In the genomic region with DNA sequence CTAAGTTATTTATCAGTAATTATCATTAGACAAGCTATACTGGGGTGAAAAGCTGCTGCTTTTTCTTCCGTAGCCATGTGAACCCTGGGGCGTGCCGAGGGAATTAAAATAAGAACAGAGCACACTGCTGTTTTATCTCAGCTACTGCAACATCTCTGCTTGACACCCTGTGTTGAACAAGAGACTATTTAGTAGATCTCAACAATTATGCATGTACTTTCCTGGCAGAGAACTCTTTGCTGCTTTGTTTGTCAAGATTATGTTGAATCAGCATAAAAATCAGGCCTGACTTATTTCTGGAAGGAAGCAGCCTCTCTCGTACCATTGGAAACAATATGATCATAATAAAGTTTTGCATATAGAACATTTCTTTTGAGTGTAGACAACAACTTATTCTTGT, we compare ENCODE assay signal across 21 cellular contexts.
DNase-seq lines count a peak whose midpoint lies in the region; ATAC-seq, FAIRE-seq and TF ChIP-seq lines count a peak whose summit lies in the region.
"Had no signal": no experiment of that assay in that cellular context is flagged by ENCODE, and none has a peak within 500 bp of the region (broad histone marks: within the 10 kb centered on the region; RNA-seq: fewer than 3 reads in every experiment).

No MANE protein-coding gene starts in this region.

- POLR2A ChIA-PET in A549 (lab: Yijun Ruan, JAX) = no interaction called here

- ATAC-seq in A549 (no peak), HG02884 (IDR thresholded peaks at IDR 0.05; ENCODE audit: unreplicated experiment) (no peak)
- ATAC-seq: activated CD4-positive, CD25-positive, alpha-beta regulatory T cell treated with anti-CD3 and anti-CD28 coated beads, Interleukin-2, amount 50 U/mL, for 24 hours; activated CD8-positive, alpha-beta memory T cell treated with anti-CD3 and anti-CD28 coated beads, Interleukin-2, amount 10 ng/mL, durations not matched to agents 7 days and 5 days; gastrocnemius medialis; mucosa of descending colon; T-helper 17 cell had no signal

- peaks cover 16% of the 10 kb centered on the region for H3K9me3 Mint-ChIP-seq in neural progenitor cell
- H3K9me3 Mint-ChIP-seq in T-helper 2 cell treated with Interferon-gamma antibody and Interleukin-4, amounts not matched to agents 5 μg/mL and 100 μg/mL, for 36 hours = peaks cover 18% of the 10 kb centered on the region

- H4K20me1 ChIP-seq in neural progenitor cell (ENCODE audit: low read depth) = no peaks in the 10 kb centered on the region

- CTCF ChIA-PET in A549 (lab: Yijun Ruan, JAX) = no interaction called here

- TF ChIP-seq EP300 in A549 (IDR thresholded peaks at IDR 0.05) = no peak

- H3K4me2 ChIP-seq in A549 (no peak overlapping the region), neural progenitor cell (peak overlapping the region; percentile 61)

- peak overlapping the region; percentile 38 for H3K27ac Mint-ChIP-seq in neural progenitor cell
- no peak overlapping the region for H3K27ac Mint-ChIP-seq in T-helper 2 cell treated with Interferon-gamma antibody and Interleukin-4, amounts not matched to agents 5 μg/mL and 100 μg/mL, for 36 hours
- H3K27ac Mint-ChIP-seq: activated CD8-positive, alpha-beta memory T cell treated with anti-CD3 and anti-CD28 coated beads, Interleukin-2, amount 10 ng/mL, durations not matched to agents 7 days and 5 days; T-helper 17 cell had no signal

- DNase-seq in A549 (ENCODE audit: low read depth in 1 of 2, low spot score in 1 of 2) = no peak
- peak; percentile 34 for DNase-seq in NCI-H1048 (lab: John Stamatoyannopoulos, UW)
- peak; percentile 90 for DNase-seq in globus pallidus (ENCODE audit: low spot score)
- peak; percentile 37 for DNase-seq in neural progenitor cell (ENCODE audit: low spot score)
- no peak for DNase-seq in G401 (ENCODE audit: low spot score)
- no peak for DNase-seq in NCI-H1092 (lab: John Stamatoyannopoulos, UW)
- DNase-seq in T-helper 2 cell treated with Interferon-gamma antibody and Interleukin-4, amounts not matched to agents 5 μg/mL and 100 μg/mL, for 36 hours (ENCODE audit: low spot score) = no peak
- DNase-seq: activated CD8-positive, alpha-beta memory T cell treated with anti-CD3 and anti-CD28 coated beads, Interleukin-2, amount 10 ng/mL, durations not matched to agents 7 days and 5 days; activated effector memory CD4-positive, alpha-beta T cell treated with Interleukin-2 at 50 U/mL for 16 hours; colonic mucosa; gastrocnemius medialis; islet precursor cell; mucosa of descending colon; NCI-H774; ovary; RPMI8226; stimulated activated naive CD4-positive, alpha-beta T cell treated with Interleukin-2 at 50 U/mL for 16 hours; T-helper 17 cell; uterus had no signal

- TF ChIP-seq RAD21 in A549 (conservative IDR thresholded peaks at IDR 0.05 in 1 of 2, IDR thresholded peaks at IDR 0.05 in 1 of 2) = no peak

- H3K9ac ChIP-seq in neural progenitor cell = no peak overlapping the region

- peak overlapping the region; percentile 70 for H2AFZ ChIP-seq in neural progenitor cell (replicated peaks)

- no peaks in the 10 kb centered on the region for H3K27me3 ChIP-seq in neural progenitor cell
- H3K27me3 ChIP-seq: colonic mucosa, gastrocnemius medialis, ovary, uterus had no signal

- peaks cover 2% of the 10 kb centered on the region for H3K36me3 Mint-ChIP-seq in neural progenitor cell
- H3K36me3 Mint-ChIP-seq in T-helper 2 cell treated with Interferon-gamma antibody and Interleukin-4, amounts not matched to agents 5 μg/mL and 100 μg/mL, for 36 hours (ENCODE audit: low read depth) = no peaks in the 10 kb centered on the region
- H3K36me3 Mint-ChIP-seq: activated CD8-positive, alpha-beta memory T cell treated with anti-CD3 and anti-CD28 coated beads, Interleukin-2, amount 10 ng/mL, durations not matched to agents 7 days and 5 days had no signal

- no peaks in the 10 kb centered on the region for H3K79me2 ChIP-seq in neural progenitor cell (ENCODE audit: low read depth)

- 48% methylated on average over 4 of the region's 4 CpGs for WGBS in A549 (ENCODE audit: missing lambda C conversion rate)

- H3K9me3 ChIP-seq in A549 = peaks cover 13% of the 10 kb centered on the region; the same call in 2 of the 3 replicates
- no peaks in the 10 kb centered on the region for H3K9me3 ChIP-seq in neural progenitor cell (ENCODE audit: low read depth)
- H3K9me3 ChIP-seq: colonic mucosa, gastrocnemius medialis, mucosa of descending colon, ovary, uterus had no signal

- no peak overlapping the region for H3K27ac ChIP-seq in A549
- H3K27ac ChIP-seq in neural progenitor cell = peak overlapping the region; percentile 2
- H3K27ac ChIP-seq: colonic mucosa, gastrocnemius medialis, ovary, uterus had no signal

- no peak for FAIRE-seq in A549 (lab: Jason Lieb, UNC)

- H3F3A ChIP-seq in neural progenitor cell (ENCODE audit: low read depth) = peaks cover 10% of the 10 kb centered on the region

- H3K4me3 Mint-ChIP-seq in neural progenitor cell = no peak overlapping the region
- H3K4me3 Mint-ChIP-seq in T-helper 2 cell treated with Interferon-gamma antibody and Interleukin-4, amounts not matched to agents 5 μg/mL and 100 μg/mL, for 36 hours = no peak overlapping the region
- H3K4me3 Mint-ChIP-seq: activated CD8-positive, alpha-beta memory T cell treated with anti-CD3 and anti-CD28 coated beads, Interleukin-2, amount 10 ng/mL, durations not matched to agents 7 days and 5 days; T-helper 17 cell had no signal

- in situ Hi-C loops in G401 (cut with HindIII; ENCODE audit: low sequenced_read_pairs) = no loop called here

- peaks cover 25% of the 10 kb centered on the region for H3K4me1 Mint-ChIP-seq in neural progenitor cell
- no peaks in the 10 kb centered on the region for H3K4me1 Mint-ChIP-seq in T-helper 2 cell treated with Interferon-gamma antibody and Interleukin-4, amounts not matched to agents 5 μg/mL and 100 μg/mL, for 36 hours (ENCODE audit: low read depth)
- H3K4me1 Mint-ChIP-seq: activated CD8-positive, alpha-beta memory T cell treated with anti-CD3 and anti-CD28 coated beads, Interleukin-2, amount 10 ng/mL, durations not matched to agents 7 days and 5 days; T-helper 17 cell had no signal

- TF ChIP-seq CTCF in A549 (IDR thresholded peaks at IDR 0.05) (no peak), neural progenitor cell (IDR thresholded peaks at IDR 0.05) (no peak)

- H3K4me1 ChIP-seq in A549 (no peaks in the 10 kb centered on the region), neural progenitor cell (peaks cover 22% of the 10 kb centered on the region)
- H3K4me1 ChIP-seq: colonic mucosa, gastrocnemius medialis, uterus had no signal

- H3K4me3 ChIP-seq in A549 (no peak overlapping the region), neural progenitor cell (no peak overlapping the region)
- H3K4me3 ChIP-seq: colonic mucosa, gastrocnemius medialis, mucosa of descending colon, ovary, uterus had no signal

- peaks cover 4% of the 10 kb centered on the region for H3K27me3 Mint-ChIP-seq in neural progenitor cell (ENCODE audit: insufficient read depth, low read depth)
- no peaks in the 10 kb centered on the region for H3K27me3 Mint-ChIP-seq in T-helper 2 cell treated with Interferon-gamma antibody and Interleukin-4, amounts not matched to agents 5 μg/mL and 100 μg/mL, for 36 hours (ENCODE audit: low read depth)
- H3K27me3 Mint-ChIP-seq: activated CD8-positive, alpha-beta memory T cell treated with anti-CD3 and anti-CD28 coated beads, Interleukin-2, amount 10 ng/mL, durations not matched to agents 7 days and 5 days; T-helper 17 cell had no signal

- TF ChIP-seq POLR2A in A549 (IDR thresholded peaks at IDR 0.05; ENCODE audit: low read length) = no peak

- no peaks in the 10 kb centered on the region for H3K36me3 ChIP-seq in neural progenitor cell
- H3K36me3 ChIP-seq: colonic mucosa, gastrocnemius medialis, ovary, uterus had no signal

TF ChIP-seq in A549, 52 proteins besides CTCF, POLR2A, EP300 and RAD21:
- TF ChIP-seq MAFK (IDR thresholded peaks at IDR 0.05; ENCODE audit: partially characterized antibody) (peak; percentile 92), FOXS1 (CRISPR knock-in tag; IDR thresholded peaks at IDR 0.05) (no peak)

Comparison
In these comparisons a context has a peak if more than half of its experiments do, and no peak if none do; other contexts are left out.
1. DNase-seq: peak in NCI-H1048 (single experiment), globus pallidus (single experiment) and neural progenitor cell (single experiment); none in A549 (0 of 2), G401 (single experiment), NCI-H1092 (single experiment) and T-helper 2 cell treated with Interferon-gamma antibody and Interleukin-4, amounts not matched to agents 5 μg/mL and 100 μg/mL, for 36 hours (single experiment).